2 cellular contexts compared by ENCODE assay signal in genomic region chr17:76248013-76248782, GRCh38.
TF ChIP-seq lines count a peak whose summit lies in the region.

No MANE protein-coding gene starts in this region.

TF ChIP-seq in GM12878, 131 proteins besides CTCF, POLR2A, EP300 and RAD21:
- TF ChIP-seq IKZF2 (IDR thresholded peaks at IDR 0.05) (no peak), IKZF1 (conservative IDR thresholded peaks at IDR 0.05) (0 out of 2 replicates have a peak, but pooled peaks have one; percentile 13), EED (IDR thresholded peaks at IDR 0.05; ENCODE audit: low read depth) (0 out of 2 replicates have a peak, but pooled peaks have one; percentile 17)

TF ChIP-seq in neural cell, 6 proteins besides CTCF, POLR2A, EP300 and RAD21:
- TF ChIP-seq TAF1 (IDR thresholded peaks at IDR 0.05; ENCODE audit: low read depth) (no peak), EZH2 (IDR thresholded peaks at IDR 0.05; ENCODE audit: borderline replicate concordance, insufficient read depth, low read length, poor library complexity, severe bottlenecking) (no peak), REST (IDR thresholded peaks at IDR 0.05; ENCODE audit: borderline replicate concordance) (no peak), POLR2AphosphoS5 (IDR thresholded peaks at IDR 0.05) (no peak)
